17 cellular contexts compared by ENCODE assay signal in the genomic region with DNA sequence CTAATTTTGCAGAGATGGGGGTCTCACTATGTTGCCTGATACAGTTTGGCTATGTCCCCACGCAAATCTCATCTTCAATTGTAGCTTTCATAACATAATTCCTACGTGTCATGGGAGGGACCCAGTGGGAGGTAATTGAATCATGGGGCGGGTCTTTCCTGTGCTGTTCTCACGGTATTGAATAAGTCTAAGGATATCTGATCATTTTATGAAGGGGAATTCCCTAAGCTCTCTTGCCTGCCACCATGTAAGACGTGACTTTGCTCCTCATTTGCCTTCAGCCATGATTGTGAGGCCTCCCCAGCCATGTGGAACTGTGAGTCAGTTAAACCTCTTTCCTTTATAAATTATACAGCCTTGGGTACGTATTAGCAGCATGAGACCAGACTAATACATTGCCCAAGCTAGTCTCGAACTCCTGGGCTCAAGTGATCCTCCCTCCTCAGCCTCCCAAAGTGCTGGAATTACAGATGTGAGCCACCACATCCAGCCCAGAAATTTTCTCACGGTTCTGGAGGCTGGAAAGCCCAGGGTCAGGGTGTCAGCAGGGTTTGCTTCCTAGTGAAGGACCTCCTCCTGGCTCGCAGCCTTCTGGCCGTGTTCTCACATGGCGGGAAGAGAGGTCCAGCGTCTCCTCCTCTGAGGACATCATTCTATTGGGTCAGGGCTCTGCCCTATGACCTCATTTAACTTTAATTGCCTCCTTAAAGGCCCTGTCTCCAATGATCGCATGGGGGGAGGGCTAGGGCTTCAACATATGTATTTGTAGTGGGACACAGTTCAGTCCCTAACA. TPM values are rescaled to one million over a fixed set of nuclear protein-coding genes. Genes with fewer than 3 reads are reported as not detected.
DNase-seq lines count a peak whose midpoint lies in the region; ATAC-seq and TF ChIP-seq lines count a peak whose summit lies in the region.
"Had no signal": no experiment of that assay in that cellular context is flagged by ENCODE, and none has a peak within 500 bp of the region (broad histone marks: within the 10 kb centered on the region; RNA-seq: fewer than 3 reads in every experiment).

No MANE protein-coding gene starts in this region.

- H3K9me3 Mint-ChIP-seq in stimulated activated naive CD8-positive, alpha-beta T cell treated with anti-CD3 and anti-CD28 coated beads, Interleukin-15, amount 100 ng/mL, for 72 hours = no peaks in the 10 kb centered on the region

- H3K9me3 ChIP-seq in heart left ventricle = no peaks in the 10 kb centered on the region
- no peaks in the 10 kb centered on the region for H3K9me3 ChIP-seq in right atrium auricular region

- H3K4me3 ChIP-seq in heart left ventricle (no peak overlapping the region), right atrium auricular region (no peak overlapping the region), brain microvascular endothelial cell (ENCODE audit: low read depth, low read length) (no peak overlapping the region)

- H3K36me3 ChIP-seq in heart left ventricle (peaks cover 0 to 36% (median 12%) of the 10 kb centered on the region in 9 donors), right atrium auricular region (peaks cover 4% of the 10 kb centered on the region), brain microvascular endothelial cell (replicated peaks) (no peaks in the 10 kb centered on the region)

- peak in 2 of 4 donors; percentile 31 to 38 for ATAC-seq in heart left ventricle
- ATAC-seq in left lobe of liver = peak; percentile 32
- no peak for ATAC-seq in stimulated activated naive CD8-positive, alpha-beta T cell treated with anti-CD3 and anti-CD28 coated beads, Interleukin-15, amount 100 ng/mL, for 72 hours

- no peaks in the 10 kb centered on the region for H3K27me3 Mint-ChIP-seq in stimulated activated naive CD8-positive, alpha-beta T cell treated with anti-CD3 and anti-CD28 coated beads, Interleukin-15, amount 100 ng/mL, for 72 hours

- H3K4me3 Mint-ChIP-seq in stimulated activated naive CD8-positive, alpha-beta T cell treated with anti-CD3 and anti-CD28 coated beads, Interleukin-15, amount 100 ng/mL, for 72 hours = no peak overlapping the region

- intact Hi-C loops in heart left ventricle (cut with DNase I) = no loop called here

- TF ChIP-seq CTCF in heart left ventricle (IDR thresholded peaks at IDR 0.05) (no peak), right atrium auricular region (IDR thresholded peaks at IDR 0.05) (no peak), brain microvascular endothelial cell (IDR thresholded peaks at IDR 0.05; ENCODE audit: low read depth, low read length, missing control alignments) (no peak)

- DNase-seq in heart left ventricle = peak; percentile 43 to 79 (median 51)
- DNase-seq in right atrium auricular region (ENCODE audit: low spot score) = no peak
- DNase-seq in brain microvascular endothelial cell = peak; percentile 14
- DNase-seq in left lobe of liver (ENCODE audit: low spot score) = no peak
- DNase-seq in stimulated activated naive CD8-positive, alpha-beta T cell treated with anti-CD3 and anti-CD28 coated beads, Interleukin-15, amount 100 ng/mL, for 72 hours = no peak
- no peak for DNase-seq in NCI-H345 treated with DMSO at 0.1 percent for 48 hours (lab: John Stamatoyannopoulos, UW; ENCODE audit: unreplicated experiment)
- DNase-seq in NCI-H1930 (lab: John Stamatoyannopoulos, UW) = no peak
- DNase-seq in NCI-H69 (lab: John Stamatoyannopoulos, UW) = no peak
- DNase-seq: NCI-H1436, NCI-H2029 treated with DMSO at 0.1 percent for 48 hours, NCI-H2171 treated with DMSO at 0.1 percent for 48 hours, NCI-H774, RPMI8226 had no signal

- H3K27ac Mint-ChIP-seq in stimulated activated naive CD8-positive, alpha-beta T cell treated with anti-CD3 and anti-CD28 coated beads, Interleukin-15, amount 100 ng/mL, for 72 hours = peak overlapping the region; percentile 2 to 78

- WGBS in heart left ventricle, 4 donors = 73 to 84% (median 77%) methylated on average over 13 of the region's 13 CpGs

- no peaks in the 10 kb centered on the region for H3K27me3 ChIP-seq in heart left ventricle
- no peaks in the 10 kb centered on the region for H3K27me3 ChIP-seq in right atrium auricular region
- H3K27me3 ChIP-seq in brain microvascular endothelial cell (replicated peaks) = no peaks in the 10 kb centered on the region

- peak overlapping the region in 4 of 12 donors; percentile 32 to 58 (median 40) for H3K27ac ChIP-seq in heart left ventricle
- H3K27ac ChIP-seq in right atrium auricular region = peak overlapping the region in 1 of 2 donors; percentile 10
- H3K27ac ChIP-seq in brain microvascular endothelial cell = no peak overlapping the region
- H3K27ac ChIP-seq: C4-2B, KMS-11 had no signal

- no peaks in the 10 kb centered on the region for H3K4me1 Mint-ChIP-seq in stimulated activated naive CD8-positive, alpha-beta T cell treated with anti-CD3 and anti-CD28 coated beads, Interleukin-15, amount 100 ng/mL, for 72 hours

- no peak for TF ChIP-seq POLR2A in heart left ventricle (IDR thresholded peaks at IDR 0.05)

- in situ Hi-C loops in brain microvascular endothelial cell (cut with HindIII; ENCODE audit: low pct_ligation_motif_present, low sequenced_read_pairs) = no loop called here

- H3K4me1 ChIP-seq in heart left ventricle = peaks cover 0 to 13% (median 3%) of the 10 kb centered on the region in 12 donors
- peaks cover 0 to 12% of the 10 kb centered on the region in 2 donors for H3K4me1 ChIP-seq in right atrium auricular region

RNA-seq across cellular contexts. Expression of a gene that starts 37.9 kb away (rescaled TPM):
- total RNA-seq in heart left ventricle (100 to 1,000 TPM in 1 of 9 donors, 10 to 100 TPM in 8; 25.7 to 124 (median 33.7) TPM), right atrium auricular region (10 to 100 TPM; 44.1 to 50.7 TPM), left lobe of liver (18.8 TPM)
- polyA plus RNA-seq in heart left ventricle = 10 to 100 TPM; 45.0 to 46.5 TPM

RNA-seq across cellular contexts. Expression of a gene that starts 38.0 kb away (rescaled TPM):
- total RNA-seq in heart left ventricle (10 to 100 TPM; 27.3 to 52.4 (median 37.6) TPM), right atrium auricular region (10 to 100 TPM; 24.6 to 31.4 TPM), left lobe of liver (34.0 TPM)
- 10 to 100 TPM; 24.3 to 32.4 TPM for polyA plus RNA-seq in heart left ventricle

RNA-seq across cellular contexts. Expression of a gene that starts 40.7 kb away (rescaled TPM):
- 1 to 10 TPM in 5 of 9 donors, under 1 TPM in 4; 0.15 to 4.2 (median 1.1) TPM for total RNA-seq in heart left ventricle
- 1 to 10 TPM in 1 of 2 donors, under 1 TPM in 1; 0.76 to 1.3 TPM for polyA plus RNA-seq in heart left ventricle
- total RNA-seq in right atrium auricular region = 1 to 10 TPM in 1 of 2 donors, under 1 TPM in 1; 0.37 to 1.1 TPM
- not detected for total RNA-seq in left lobe of liver
- total RNA-seq: H4, NCI-H460 had no signal

Comparison
In these comparisons a context has a peak if more than half of its experiments do, and no peak if none do; other contexts are left out.
1. DNase-seq: peak in heart left ventricle (5 of 5) and brain microvascular endothelial cell (single experiment); none in right atrium auricular region (single experiment), left lobe of liver (single experiment), stimulated activated naive CD8-positive, alpha-beta T cell treated with anti-CD3 and anti-CD28 coated beads, Interleukin-15, amount 100 ng/mL, for 72 hours (0 of 2), NCI-H345 treated with DMSO at 0.1 percent for 48 hours (single experiment), NCI-H1930 (0 of 2) and NCI-H69 (single experiment).